ENCODE assay signal across 11 cellular contexts in the genomic region with DNA sequence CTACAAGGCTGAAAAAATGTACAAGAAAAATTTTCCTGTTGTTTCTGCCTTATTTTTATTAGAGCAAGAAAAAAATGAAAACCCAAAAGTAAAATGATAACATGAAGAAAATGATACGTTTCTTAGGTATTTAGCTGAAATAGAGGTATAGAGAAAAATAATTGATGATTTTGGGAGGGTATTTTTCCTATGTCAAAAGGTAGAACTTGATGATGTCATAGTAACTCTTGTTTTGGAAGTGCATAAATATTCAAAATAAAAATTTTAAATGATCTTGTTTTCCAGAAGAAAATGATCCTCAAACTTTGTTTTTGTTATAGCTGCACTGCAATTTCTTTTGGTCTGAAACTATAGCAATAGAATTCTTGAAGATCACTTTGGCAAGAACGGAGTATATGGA.
"Had no signal": no experiment of that assay in that cellular context is flagged by ENCODE, and none has a peak within 500 bp of the region (broad histone marks: within the 10 kb centered on the region; RNA-seq: fewer than 3 reads in every experiment).

No MANE protein-coding gene starts in this region.

- FAIRE-seq: H1, H54 had no signal

- DNase-seq: GM23248, GOT3, H7, H9, HCEC 1CT, HFFc6 had no signal

- H3K36me3 ChIP-seq: HAP-1 had no signal

- H3K4me3 ChIP-seq: GM23248, GM23338, HAP-1 had no signal

- H3K27ac ChIP-seq: GM23248 had no signal

- H2AFZ ChIP-seq: GM23248, GM23338 had no signal

- H3K4me2 ChIP-seq: GM23338 had no signal

- H3K4me1 ChIP-seq: HAP-1 had no signal

- ATAC-seq: GM23338, HCT116 had no signal

- H3K9ac ChIP-seq: GM23248 had no signal

- H3K9me3 ChIP-seq: HAP-1 had no signal
